Comparison of ENCODE assay signal across 1 cellular context in the genomic region with DNA sequence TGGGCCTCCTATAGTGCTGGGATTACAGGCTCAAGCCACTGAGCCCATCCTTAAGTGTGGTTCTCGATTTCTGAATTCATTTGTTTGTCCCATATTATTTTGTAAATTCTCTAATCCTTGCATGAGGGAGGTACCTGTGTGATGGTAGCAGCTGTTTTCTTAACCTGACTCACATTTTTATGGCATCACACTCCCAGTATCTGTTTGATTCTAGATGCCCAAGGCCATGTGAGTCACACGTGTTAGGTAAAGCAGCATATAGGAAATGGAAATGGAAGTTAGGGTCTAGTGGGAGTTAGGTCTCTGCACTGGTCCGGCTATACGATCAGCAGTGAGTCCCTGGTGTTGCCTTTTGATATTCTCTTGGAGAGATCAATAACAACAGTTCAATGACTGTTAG.
TF ChIP-seq lines count a peak whose summit lies in the region.

No MANE protein-coding gene starts in this region.

TF ChIP-seq in IMR-90, 13 proteins besides CTCF, POLR2A, EP300 and RAD21:
- TF ChIP-seq FOS (IDR thresholded peaks at IDR 0.05; ENCODE audit: low read depth, low read length) (no peak), SMC3 (IDR thresholded peaks at IDR 0.05; ENCODE audit: low read depth, low read length) (no peak), BHLHE40 (IDR thresholded peaks at IDR 0.05; ENCODE audit: low read depth, low read length) (no peak), CEBPB (IDR thresholded peaks at IDR 0.05; ENCODE audit: low read depth, low read length) (no peak), MAZ (IDR thresholded peaks at IDR 0.05; ENCODE audit: borderline replicate concordance, low read depth, low read length) (no peak), CHD1 (IDR thresholded peaks at IDR 0.05; ENCODE audit: low read depth, low read length) (no peak), RCOR1 (IDR thresholded peaks at IDR 0.05; ENCODE audit: insufficient replicate concordance, low read length) (no peak), NFE2L2 (IDR thresholded peaks at IDR 0.05; ENCODE audit: low read depth, low read length) (no peak), MXI1 (IDR thresholded peaks at IDR 0.05; ENCODE audit: borderline replicate concordance, low read depth, low read length) (no peak), MAFK (IDR thresholded peaks at IDR 0.05; ENCODE audit: low read depth, low read length) (no peak), RFX5 (IDR thresholded peaks at IDR 0.05; ENCODE audit: low read depth, low read length) (no peak)
- TF ChIP-seq, protein P1, sequence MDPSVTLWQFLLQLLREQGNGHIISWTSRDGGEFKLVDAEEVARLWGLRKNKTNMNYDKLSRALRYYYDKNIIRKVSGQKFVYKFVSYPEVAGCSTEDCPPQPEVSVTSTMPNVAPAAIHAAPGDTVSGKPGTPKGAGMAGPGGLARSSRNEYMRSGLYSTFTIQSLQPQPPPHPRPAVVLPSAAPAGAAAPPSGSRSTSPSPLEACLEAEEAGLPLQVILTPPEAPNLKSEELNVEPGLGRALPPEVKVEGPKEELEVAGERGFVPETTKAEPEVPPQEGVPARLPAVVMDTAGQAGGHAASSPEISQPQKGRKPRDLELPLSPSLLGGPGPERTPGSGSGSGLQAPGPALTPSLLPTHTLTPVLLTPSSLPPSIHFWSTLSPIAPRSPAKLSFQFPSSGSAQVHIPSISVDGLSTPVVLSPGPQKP (IDR thresholded peaks at IDR 0.05; ENCODE audit: borderline replicate concordance, low read depth, low read length), result no peak
- TF ChIP-seq, protein P2, sequence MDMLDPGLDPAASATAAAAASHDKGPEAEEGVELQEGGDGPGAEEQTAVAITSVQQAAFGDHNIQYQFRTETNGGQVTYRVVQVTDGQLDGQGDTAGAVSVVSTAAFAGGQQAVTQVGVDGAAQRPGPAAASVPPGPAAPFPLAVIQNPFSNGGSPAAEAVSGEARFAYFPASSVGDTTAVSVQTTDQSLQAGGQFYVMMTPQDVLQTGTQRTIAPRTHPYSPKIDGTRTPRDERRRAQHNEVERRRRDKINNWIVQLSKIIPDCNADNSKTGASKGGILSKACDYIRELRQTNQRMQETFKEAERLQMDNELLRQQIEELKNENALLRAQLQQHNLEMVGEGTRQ (IDR thresholded peaks at IDR 0.05; ENCODE audit: low read depth, low read length), result no peak
